9 cellular contexts compared by ENCODE assay signal in the genomic region with DNA sequence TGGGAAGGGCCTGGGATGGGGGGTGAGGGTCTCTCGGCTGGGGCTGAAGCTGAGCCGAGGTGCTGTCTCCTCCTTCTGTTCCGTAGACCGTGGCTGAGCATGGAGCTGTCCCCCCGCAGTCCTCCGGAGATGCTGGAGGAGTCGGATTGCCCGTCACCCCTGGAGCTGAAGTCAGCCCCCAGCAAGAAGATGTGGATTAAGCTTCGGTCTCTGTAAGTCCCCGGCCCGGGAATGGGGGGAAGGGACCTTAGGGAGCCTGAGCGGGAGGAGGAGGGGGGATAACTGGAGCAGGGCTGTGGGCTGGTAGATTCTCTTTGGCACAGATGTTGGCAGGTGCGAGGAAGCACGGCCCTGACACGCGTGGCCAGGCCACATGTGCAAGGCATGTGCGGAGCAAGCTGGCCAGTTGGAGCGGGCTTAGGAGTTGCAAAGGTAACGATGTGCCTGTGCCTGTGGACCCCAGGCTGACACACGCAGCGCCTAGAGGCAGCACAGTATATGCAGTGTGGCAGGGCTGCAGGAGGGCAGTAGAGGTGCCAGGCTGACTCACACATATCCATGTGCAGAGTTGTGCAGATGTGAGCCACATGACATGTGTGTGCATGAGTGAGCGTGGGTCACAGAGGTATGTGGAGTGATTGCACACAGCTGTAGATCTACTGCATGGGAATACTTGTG. TPM values are rescaled to one million over a fixed set of nuclear protein-coding genes. Genes with fewer than 3 reads are reported as not detected.
DNase-seq lines count a peak whose midpoint lies in the region; ATAC-seq and TF ChIP-seq lines count a peak whose summit lies in the region.
"Had no signal": no experiment of that assay in that cellular context is flagged by ENCODE, and none has a peak within 500 bp of the region (broad histone marks: within the 10 kb centered on the region; RNA-seq: fewer than 3 reads in every experiment).

No MANE protein-coding gene starts in this region.

- H4K20me1 ChIP-seq in osteoblast (ENCODE audit: insufficient read depth, low read length): no peaks in the 10 kb centered on the region

- H3K79me2 ChIP-seq in osteoblast (ENCODE audit: insufficient read depth, low read length): no peaks in the 10 kb centered on the region

- H3K9me3 Mint-ChIP-seq in activated CD4-positive, alpha-beta T cell treated with anti-CD3 and anti-CD28 coated beads for 36 hours (ENCODE audit: low read depth): no peaks in the 10 kb centered on the region
- H3K9me3 Mint-ChIP-seq in activated CD4-positive, alpha-beta T cell treated with anti-CD3 and anti-CD28 coated beads, Interleukin-2, amount 10 ng/mL, durations not matched to agents 7 days and 5 days: no peaks in the 10 kb centered on the region

- H3K36me3 ChIP-seq in osteoblast (ENCODE audit: insufficient read depth, low read length): no peaks in the 10 kb centered on the region

- CTCF ChIA-PET in activated CD4-positive, alpha-beta T cell treated with anti-CD3 and anti-CD28 coated beads for 36 hours (lab: Charles Lee): interaction anchor here (1.2 to 3.0 kb wide), 3 partner anchors 11 to 30 kb away, joined by 3 to 19 read pairs (median 11); no protein-coding TSS in a partner anchor
- CTCF ChIA-PET in activated CD4-positive, alpha-beta T cell treated with anti-CD3 and anti-CD28 coated beads, Interleukin-2, amount 10 ng/mL, durations not matched to agents 7 days and 5 days (lab: Charles Lee): interaction anchor here (0.8 to 2.0 kb wide), 3 partner anchors 9 to 15 kb away, joined by 3 to 6 read pairs (median 3); no protein-coding TSS in a partner anchor

- peaks cover 37% of the 10 kb centered on the region for H3K4me1 Mint-ChIP-seq in activated CD4-positive, alpha-beta T cell treated with anti-CD3 and anti-CD28 coated beads for 36 hours
- H3K4me1 Mint-ChIP-seq in activated CD4-positive, alpha-beta T cell treated with anti-CD3 and anti-CD28 coated beads, Interleukin-2, amount 10 ng/mL, durations not matched to agents 7 days and 5 days: peaks cover 20% of the 10 kb centered on the region

- H3K27me3 ChIP-seq in osteoblast (ENCODE audit: insufficient read depth, low read length): peaks cover 53% of the 10 kb centered on the region

- H3K36me3 Mint-ChIP-seq in activated CD4-positive, alpha-beta T cell treated with anti-CD3 and anti-CD28 coated beads for 36 hours (ENCODE audit: low read depth): peaks cover 9% of the 10 kb centered on the region
- peaks cover 11% of the 10 kb centered on the region for H3K36me3 Mint-ChIP-seq in activated CD4-positive, alpha-beta T cell treated with anti-CD3 and anti-CD28 coated beads, Interleukin-2, amount 10 ng/mL, durations not matched to agents 7 days and 5 days (ENCODE audit: low read depth)

- H3K4me1 ChIP-seq in osteoblast (ENCODE audit: insufficient read depth, low read length): no peaks in the 10 kb centered on the region

- peak overlapping the region; percentile 53 for H3K4me2 ChIP-seq in osteoblast (ENCODE audit: insufficient read depth, low read length)

- TF ChIP-seq CTCF in epithelial cell of proximal tubule (conservative IDR thresholded peaks at IDR 0.05; ENCODE audit: low read depth, low read length) (no peak), osteoblast (IDR thresholded peaks at IDR 0.05; ENCODE audit: extremely low read depth, low read depth, low read length) (no peak)

- ATAC-seq in activated CD4-positive, alpha-beta T cell treated with anti-CD3 and anti-CD28 coated beads for 36 hours: peak; percentile 91
- ATAC-seq in HG03196 (IDR thresholded peaks at IDR 0.05; ENCODE audit: unreplicated experiment): no peak

- H3K27ac Mint-ChIP-seq in activated CD4-positive, alpha-beta T cell treated with anti-CD3 and anti-CD28 coated beads for 36 hours: peak overlapping the region; percentile 83
- H3K27ac Mint-ChIP-seq in activated CD4-positive, alpha-beta T cell treated with anti-CD3 and anti-CD28 coated beads, Interleukin-2, amount 10 ng/mL, durations not matched to agents 7 days and 5 days: no peak overlapping the region

- intact Hi-C loops in activated CD4-positive, alpha-beta T cell treated with anti-CD3 and anti-CD28 coated beads for 36 hours (cut with DNase I, micrococcal nuclease): loop anchor here (1.0 to 2.0 kb wide), 2 partner anchors 10 to 15 kb away; no protein-coding TSS in a partner anchor

- H3K9me3 ChIP-seq in osteoblast (ENCODE audit: low read depth, low read length): no peaks in the 10 kb centered on the region

- H3K27me3 Mint-ChIP-seq in activated CD4-positive, alpha-beta T cell treated with anti-CD3 and anti-CD28 coated beads for 36 hours: peaks cover 6% of the 10 kb centered on the region
- H3K27me3 Mint-ChIP-seq in activated CD4-positive, alpha-beta T cell treated with anti-CD3 and anti-CD28 coated beads, Interleukin-2, amount 10 ng/mL, durations not matched to agents 7 days and 5 days: peaks cover 9% of the 10 kb centered on the region

- DNase-seq in activated CD4-positive, alpha-beta T cell treated with anti-CD3 and anti-CD28 coated beads for 36 hours: peak; percentile 75
- no peak for DNase-seq in activated CD4-positive, alpha-beta T cell treated with anti-CD3 and anti-CD28 coated beads, Interleukin-2, amount 50 U/mL, for 1 hour
- DNase-seq in activated CD4-positive, alpha-beta T cell treated with anti-CD3 and anti-CD28 coated beads, Interleukin-2, amount 10 ng/mL, durations not matched to agents 7 days and 5 days: no peak
- DNase-seq in epithelial cell of proximal tubule (ENCODE audit: low read depth): no peak
- DNase-seq in osteoblast (ENCODE audit: insufficient read length, low spot score, missing footprints): peak; percentile 79
- no peak for DNase-seq in foreskin melanocyte
- no peak for DNase-seq in ureter (ENCODE audit: low spot score)

- peak overlapping the region; percentile 42 for H3K4me3 ChIP-seq in epithelial cell of proximal tubule (ENCODE audit: low read depth, low read length)
- peak overlapping the region; percentile 53 for H3K4me3 ChIP-seq in osteoblast (ENCODE audit: insufficient read depth, low read length)

- H3K27ac ChIP-seq in osteoblast (ENCODE audit: low read depth, low read length): no peak overlapping the region

- POLR2A ChIA-PET in activated CD4-positive, alpha-beta T cell treated with anti-CD3 and anti-CD28 coated beads for 36 hours (lab: Charles Lee): interaction anchor here (0.6 to 1.1 kb wide), 3 partner anchors 10 to 30 kb away, joined by 4 to 7 read pairs (median 6); no protein-coding TSS in a partner anchor
- POLR2A ChIA-PET in activated CD4-positive, alpha-beta T cell treated with anti-CD3 and anti-CD28 coated beads, Interleukin-2, amount 10 ng/mL, durations not matched to agents 7 days and 5 days (lab: Charles Lee): interaction anchor here (0.9 kb wide), 1 partner anchor 10 kb away, joined by 3 read pairs; no protein-coding TSS in a partner anchor

- peak overlapping the region; percentile 15 for H2AFZ ChIP-seq in osteoblast (ENCODE audit: low read length)

- H3K4me3 Mint-ChIP-seq in activated CD4-positive, alpha-beta T cell treated with anti-CD3 and anti-CD28 coated beads for 36 hours: peak overlapping the region; percentile 81
- H3K4me3 Mint-ChIP-seq in activated CD4-positive, alpha-beta T cell treated with anti-CD3 and anti-CD28 coated beads, Interleukin-2, amount 10 ng/mL, durations not matched to agents 7 days and 5 days: peak overlapping the region; percentile 68

RNA-seq across cellular contexts. Expression of a gene that starts 0.5 kb away (rescaled TPM):
- total RNA-seq in activated CD4-positive, alpha-beta T cell treated with anti-CD3 and anti-CD28 coated beads for 36 hours: 10 to 100 TPM; 24.3 to 25.8 TPM
- 10 to 100 TPM; 21.4 to 21.7 TPM for total RNA-seq in activated CD4-positive, alpha-beta T cell treated with anti-CD3 and anti-CD28 coated beads, Interleukin-2, amount 10 ng/mL, durations not matched to agents 7 days and 5 days
- 0.14 and 0.63 TPM in 2 replicates for total RNA-seq in epithelial cell of proximal tubule
- total RNA-seq in osteoblast: under 0.01 TPM in 1 of 2 replicates, not detected in the other
- 5.5 TPM for total RNA-seq in ureter
- total RNA-seq: dermis microvascular lymphatic vessel endothelial cell had no signal

RNA-seq across cellular contexts. Expression of a gene that starts 38.5 kb away (rescaled TPM):
- total RNA-seq in activated CD4-positive, alpha-beta T cell treated with anti-CD3 and anti-CD28 coated beads for 36 hours: not detected
- not detected for total RNA-seq in activated CD4-positive, alpha-beta T cell treated with anti-CD3 and anti-CD28 coated beads, Interleukin-2, amount 10 ng/mL, durations not matched to agents 7 days and 5 days
- total RNA-seq in epithelial cell of proximal tubule: 0.87 and 11.1 TPM in 2 replicates
- total RNA-seq in osteoblast: 0.36 TPM in 1 of 2 replicates, not detected in the other
- total RNA-seq in ureter: 1.1 TPM
- total RNA-seq: dermis microvascular lymphatic vessel endothelial cell had no signal

RNA-seq across cellular contexts. Expression of a gene that starts 52.4 kb away (rescaled TPM):
- 100 to 1,000 TPM; 131 to 174 TPM for total RNA-seq in activated CD4-positive, alpha-beta T cell treated with anti-CD3 and anti-CD28 coated beads for 36 hours
- total RNA-seq in activated CD4-positive, alpha-beta T cell treated with anti-CD3 and anti-CD28 coated beads, Interleukin-2, amount 10 ng/mL, durations not matched to agents 7 days and 5 days: 100 to 1,000 TPM; 182 to 215 TPM
- total RNA-seq in epithelial cell of proximal tubule (not detected in 2 replicates), osteoblast (under 0.01 and 0.36 TPM in 2 replicates), ureter (17.4 TPM)

Comparison
In these comparisons a context has a peak if more than half of its experiments do, and no peak if none do; other contexts are left out.
1. DNase-seq: peak in activated CD4-positive, alpha-beta T cell treated with anti-CD3 and anti-CD28 coated beads for 36 hours (single experiment) and osteoblast (single experiment); none in activated CD4-positive, alpha-beta T cell treated with anti-CD3 and anti-CD28 coated beads, Interleukin-2, amount 50 U/mL, for 1 hour (single experiment), activated CD4-positive, alpha-beta T cell treated with anti-CD3 and anti-CD28 coated beads, Interleukin-2, amount 10 ng/mL, durations not matched to agents 7 days and 5 days (single experiment), epithelial cell of proximal tubule (single experiment), foreskin melanocyte (single experiment) and ureter (single experiment).
2. RNA of a gene that starts 52.4 kb away (total RNA-seq): 182 to 215 TPM in activated CD4-positive, alpha-beta T cell treated with anti-CD3 and anti-CD28 coated beads, Interleukin-2, amount 10 ng/mL, durations not matched to agents 7 days and 5 days, 131 to 174 TPM in activated CD4-positive, alpha-beta T cell treated with anti-CD3 and anti-CD28 coated beads for 36 hours and 17.4 TPM in ureter (single experiment); under 0.01 to 0.36 TPM in osteoblast and not detected in epithelial cell of proximal tubule; every median in the first group is over 10 times any median in the second.